ENCODE assay signal across 10 cellular contexts in the genomic region with DNA sequence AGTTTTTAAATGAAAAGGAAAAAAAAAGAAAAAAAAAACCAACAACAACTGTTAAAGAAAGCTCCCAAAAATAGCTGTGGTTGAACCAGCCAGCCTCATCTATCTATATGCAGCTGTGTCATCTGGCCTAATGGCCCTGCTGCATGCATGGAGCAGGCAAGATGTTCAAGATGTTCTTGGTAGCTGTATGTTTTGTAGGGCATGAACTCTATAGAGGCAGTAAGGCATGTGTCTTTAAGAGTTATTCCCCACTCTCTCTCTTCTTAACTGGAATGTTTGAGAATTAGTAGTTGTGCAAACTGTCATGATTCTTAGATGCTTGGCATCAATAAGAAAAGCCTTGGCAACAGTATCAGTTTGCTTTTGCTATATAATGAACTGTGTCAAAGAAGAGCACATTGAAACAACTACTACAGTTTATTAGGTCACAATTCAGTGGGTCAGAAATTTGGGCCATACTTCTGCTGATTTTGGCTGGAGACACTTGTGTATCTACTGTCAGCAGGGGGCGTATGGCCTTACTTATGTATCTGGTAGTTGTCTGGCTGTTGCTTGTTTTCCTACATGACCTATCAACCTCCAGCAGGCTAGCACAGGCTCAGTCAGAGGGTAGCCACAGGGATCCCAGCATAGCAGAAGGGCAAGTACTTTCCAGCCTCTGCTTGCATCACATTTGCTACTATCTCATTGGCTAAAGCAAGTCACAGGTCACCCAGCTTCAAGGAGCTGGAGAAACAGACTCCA. TPM values are rescaled to one million over a fixed set of nuclear protein-coding genes. Genes with fewer than 3 reads are reported as not detected.
DNase-seq lines count a peak whose midpoint lies in the region; ATAC-seq and TF ChIP-seq lines count a peak whose summit lies in the region.
"Had no signal": no experiment of that assay in that cellular context is flagged by ENCODE, and none has a peak within 500 bp of the region (broad histone marks: within the 10 kb centered on the region; RNA-seq: fewer than 3 reads in every experiment).

No MANE protein-coding gene starts in this region.

- peaks cover 45% of the 10 kb centered on the region for H3K36me3 Mint-ChIP-seq in HFFc6 (ENCODE audit: low read depth)

- intact Hi-C loops in Panc1 (cut with micrococcal nuclease; ENCODE audit: unreplicated experiment) (no loop called here), spleen (cut with DNase I; ENCODE audit: low total_unique reads) (no loop called here), posterior vena cava (cut with DNase I) (no loop called here)

- no peaks in the 10 kb centered on the region; the same call in 1 of the 2 replicates for H3K9me3 Mint-ChIP-seq in HFFc6

- H3K36me3 ChIP-seq in DOHH2 (ENCODE audit: control insufficient read depth, low read length) (no peaks in the 10 kb centered on the region), Panc1 (ENCODE audit: control insufficient read depth, insufficient read depth, low read length) (no peaks in the 10 kb centered on the region), iPS DF 6.9 (ENCODE audit: control insufficient read depth, insufficient read depth, low read length) (no peaks in the 10 kb centered on the region), spleen (no peaks in the 10 kb centered on the region)

- H3K79me2 ChIP-seq in DOHH2 (ENCODE audit: control insufficient read depth, low read length), result no peaks in the 10 kb centered on the region

- BruUV-seq in Panc1 (replicated peaks; lab: Mats Ljungman, UMichigan), result no TSS peak

- POLR2A ChIA-PET in Panc1 (lab: Charles Lee), result interaction anchor here (0.7 kb wide), 1 partner anchor 23 kb away, joined by 5 read pairs; no protein-coding TSS in a partner anchor

- in situ Hi-C loops in Panc1 (cut with HindIII; ENCODE audit: low pct_unique_long_range_greater_than_20kb, low sequenced_read_pairs), result no loop called here

- no peak overlapping the region for H3K4me3 Mint-ChIP-seq in HFFc6

- no peaks in the 10 kb centered on the region for H3K9me3 ChIP-seq in DOHH2 (ENCODE audit: control insufficient read depth, insufficient read depth, low read length)
- H3K9me3 ChIP-seq in Panc1 (ENCODE audit: control insufficient read depth, insufficient read depth, low read depth, low read length), result no peaks in the 10 kb centered on the region
- no peaks in the 10 kb centered on the region for H3K9me3 ChIP-seq in iPS DF 6.9 (ENCODE audit: control insufficient read depth, insufficient read depth, low read length)
- no peaks in the 10 kb centered on the region for H3K9me3 ChIP-seq in spleen

- no peak for ATAC-seq in Panc1

- no peaks in the 10 kb centered on the region for H3K4me1 ChIP-seq in DOHH2 (ENCODE audit: control insufficient read depth, low read length)
- no peaks in the 10 kb centered on the region for H3K4me1 ChIP-seq in Panc1 (ENCODE audit: control insufficient read depth, insufficient read depth, low read length)
- no peaks in the 10 kb centered on the region for H3K4me1 ChIP-seq in iPS DF 6.9 (ENCODE audit: control insufficient read depth, insufficient read depth, low read length)
- no peaks in the 10 kb centered on the region for H3K4me1 ChIP-seq in spleen

- H3K27me3 ChIP-seq in DOHH2 (ENCODE audit: control insufficient read depth, low read length), result no peaks in the 10 kb centered on the region
- H3K27me3 ChIP-seq in Panc1 (ENCODE audit: control insufficient read depth, insufficient read depth, low read length), result no peaks in the 10 kb centered on the region
- H3K27me3 ChIP-seq in iPS DF 6.9 (ENCODE audit: control insufficient read depth, insufficient read depth, low read length), result no peaks in the 10 kb centered on the region
- H3K27me3 ChIP-seq in spleen (replicated peaks in 1 of 7), result no peaks in the 10 kb centered on the region

- TF ChIP-seq POLR2A in spleen (IDR thresholded peaks at IDR 0.05), result no peak

- WGBS in iPS DF 6.9 (ENCODE audit: insufficient coverage, insufficient read length), result no CpG with 5 or more reads among the region's 1 CpG
- 63 to 86% (median 78%) methylated on average over 1 of the region's 1 CpG for WGBS in spleen, 5 donors

- H3K27me3 Mint-ChIP-seq in HFFc6 (ENCODE audit: insufficient read depth), result peaks cover 8% of the 10 kb centered on the region; the same call in 1 of the 2 replicates

- peak; percentile 65 for TF ChIP-seq CTCF in DOHH2 (IDR thresholded peaks at IDR 0.05; ENCODE audit: low read depth, low read length, poor library complexity, severe bottlenecking)
- peak; percentile 71 for TF ChIP-seq CTCF in HFFc6 (IDR thresholded peaks at IDR 0.05)
- TF ChIP-seq CTCF in Panc1 (IDR thresholded peaks at IDR 0.05), result peak; percentile 17
- peak in 3 of 11 experiments; percentile 22 to 27 (median 23) for TF ChIP-seq CTCF in spleen (IDR thresholded peaks at IDR 0.05 in 8 of 11, conservative IDR thresholded peaks at IDR 0.05 in 3 of 11)

- DNase-seq in HFFc6, result no peak
- DNase-seq in Panc1 (ENCODE audit: low read depth, low spot score), result no peak
- peak; percentile 16 for DNase-seq in iPS DF 6.9 (ENCODE audit: low read depth, low spot score)
- no peak for DNase-seq in D341Med (ENCODE audit: low spot score)
- no peak for DNase-seq in spleen
- no peak for DNase-seq in posterior vena cava (ENCODE audit: low spot score)
- DNase-seq in caudate nucleus (lab: John Stamatoyannopoulos, UW), result no peak
- DNase-seq: stimulated activated CD4-positive, alpha-beta T cell treated with anti-CD3 and anti-CD28 coated beads, Interleukin-2, amount 100 ng/mL, for 48 hours had no signal

- CTCF ChIA-PET in Panc1 (lab: Charles Lee), result interaction anchor here (0.7 kb wide), 1 partner anchor 151 kb away, joined by 3 read pairs; no protein-coding TSS in a partner anchor

- peaks cover 31% of the 10 kb centered on the region for H3K4me1 Mint-ChIP-seq in HFFc6 (ENCODE audit: low read depth)

- H3K27ac Mint-ChIP-seq in HFFc6, result peak overlapping the region; percentile 29; the same call in 1 of the 2 replicates

- H4K20me1 ChIP-seq in DOHH2 (ENCODE audit: control insufficient read depth, insufficient read depth, low read depth, low read length), result no peaks in the 10 kb centered on the region

- no peak overlapping the region for H3K4me2 ChIP-seq in DOHH2 (ENCODE audit: low read length)

- no peaks in the 10 kb centered on the region for H3K9me2 ChIP-seq in DOHH2 (replicated peaks; ENCODE audit: control insufficient read depth, low read length)

- H3K27ac ChIP-seq in DOHH2 (ENCODE audit: low read depth, low read length) (no peak overlapping the region), Panc1 (ENCODE audit: low read length) (no peak overlapping the region), iPS DF 6.9 (ENCODE audit: low read length) (no peak overlapping the region), spleen (no peak overlapping the region), caudate nucleus (ENCODE audit: low read depth, low read length) (no peak overlapping the region)

- no peaks in the 10 kb centered on the region for H3F3A ChIP-seq in DOHH2 (ENCODE audit: control insufficient read depth, insufficient read depth)

- H3K4me3 ChIP-seq in DOHH2 (ENCODE audit: low read length), result no peak overlapping the region
- no peak overlapping the region for H3K4me3 ChIP-seq in Panc1 (ENCODE audit: low read depth in 2 of 2, low read length in 2 of 2)
- H3K4me3 ChIP-seq in iPS DF 6.9 (ENCODE audit: low read length), result no peak overlapping the region
- no peak overlapping the region for H3K4me3 ChIP-seq in spleen

RNA-seq across cellular contexts. Expression of a gene that starts 56.1 kb away (rescaled TPM):
- total RNA-seq in HFFc6 (2021; fragmentation: NEBNext Ultra II Directional; extraction: Animal tissue kit (Norgen Biotek cat#: 25700)), result not detected
- not detected for total RNA-seq in Panc1 (2021; ENCODE audit: unreplicated experiment)
- not detected for polyA plus RNA-seq in Panc1 (2012; ENCODE audit: insufficient read length)
- 1 to 10 TPM in 3 of 7 donors, under 1 TPM in 4; 0.34 to 1.5 (median 0.75) TPM for total RNA-seq in spleen
- under 1 TPM; 0.26 to 0.99 (median 0.72) TPM for polyA plus RNA-seq in spleen
- under 1 TPM; 0.19 to 0.51 TPM for total RNA-seq in posterior vena cava
- total RNA-seq: T-helper 1 cell treated with Interleukin-12 subunit alpha and Interleukin-12 subunit beta and Interleukin-4 antibody, amounts not matched to agents 30 ng/mL and 1 ng/mL, for 36 hours had no signal
